8 cellular contexts compared by ENCODE assay signal in genomic region chr4:186132577-186133277, GRCh38. TPM values are rescaled to one million over a fixed set of nuclear protein-coding genes. Genes with fewer than 3 reads are reported as not detected.
DNase-seq lines count a peak whose midpoint lies in the region; ATAC-seq, FAIRE-seq and TF ChIP-seq lines count a peak whose summit lies in the region.

No MANE protein-coding gene starts in this region.

- TF ChIP-seq CTCF in KMS-11 (conservative IDR thresholded peaks at IDR 0.05; ENCODE audit: low read depth, low read length) (peak; percentile 40; the same call in 1 of the 2 replicates), choroid plexus epithelial cell (conservative IDR thresholded peaks at IDR 0.05; ENCODE audit: low read depth, low read length) (peak; percentile 45), omental fat pad (IDR thresholded peaks at IDR 0.05) (no peak), colonic mucosa (IDR thresholded peaks at IDR 0.05) (no peak)

- H3K4me2 ChIP-seq in KMS-11: 0 out of 2 replicates have a peak overlapping the region, but pooled peaks have one; percentile 7

- H3K27me3 ChIP-seq in KMS-11 (ENCODE audit: insufficient read depth, low read depth) (no peaks in the 10 kb centered on the region), colonic mucosa (no peaks in the 10 kb centered on the region)

- no peaks in the 10 kb centered on the region for H4K20me1 ChIP-seq in KMS-11 (ENCODE audit: insufficient read depth)

- ATAC-seq in omental fat pad (ENCODE audit: low FRiP score) (peak; percentile 81), GM18867 (IDR thresholded peaks at IDR 0.05; ENCODE audit: unreplicated experiment) (no peak)

- no peak overlapping the region for H3K4me3 ChIP-seq in KMS-11 (IDR thresholded peaks at IDR 0.05; ENCODE audit: insufficient read depth, low read depth, low read length)
- H3K4me3 ChIP-seq in choroid plexus epithelial cell (ENCODE audit: low read depth, low read length): no peak overlapping the region
- H3K4me3 ChIP-seq in colonic mucosa: no peak overlapping the region

- H3K9ac ChIP-seq in KMS-11 (no peak overlapping the region), colonic mucosa (ENCODE audit: low read depth in 2 of 2, low read length in 2 of 2) (no peak overlapping the region)

- peak; percentile 58 for FAIRE-seq in GM12892 (lab: Jason Lieb, UNC)

- no peak overlapping the region for H2AFZ ChIP-seq in KMS-11 (ENCODE audit: low read depth)

- H3K27ac ChIP-seq in KMS-11: no peak overlapping the region
- no peak overlapping the region for H3K27ac ChIP-seq in colonic mucosa

- intact Hi-C loops in colonic mucosa (cut with DNase I): no loop called here

- no peaks in the 10 kb centered on the region for H3K79me2 ChIP-seq in KMS-11 (ENCODE audit: insufficient read depth, low read depth)

- no peaks in the 10 kb centered on the region for H3K9me3 ChIP-seq in colonic mucosa

- TF ChIP-seq POLR2A in GM12892 (IDR thresholded peaks at IDR 0.05; ENCODE audit: low read depth, low read length): no peak

- H3K36me3 ChIP-seq in KMS-11 (ENCODE audit: insufficient read depth): no peaks in the 10 kb centered on the region
- H3K36me3 ChIP-seq in colonic mucosa: no peaks in the 10 kb centered on the region

- no peak for DNase-seq in GM12892 (ENCODE audit: insufficient read length)
- peak; percentile 73 for DNase-seq in choroid plexus epithelial cell (ENCODE audit: low read depth)
- no peak for DNase-seq in omental fat pad (ENCODE audit: low spot score)
- DNase-seq in NOMO-1 treated with dmso at 0.1 percent for 144 hours (lab: John Stamatoyannopoulos, UW; ENCODE audit: unreplicated experiment): no peak
- no peak for DNase-seq in DMS79 treated with DMSO at 0.1 percent for 48 hours (lab: John Stamatoyannopoulos, UW)
- DNase-seq in colonic mucosa: no peak

- H3K4me1 ChIP-seq in KMS-11 (ENCODE audit: low read depth, poor library complexity, severe bottlenecking) (peaks cover 14% of the 10 kb centered on the region), colonic mucosa (no peaks in the 10 kb centered on the region)

RNA-seq across cellular contexts. Expression of gene FAM149A, which starts 28.2 kb away (rescaled TPM):
- 2.2 TPM for polyA plus RNA-seq in GM12892 (2012; ENCODE audit: missing spikeins)
- 10 to 100 TPM in 3 of 4 donors, 1 to 10 TPM in 1; 7.7 to 15.3 (median 11.8) TPM for total RNA-seq in omental fat pad
- total RNA-seq in colonic mucosa: 10 to 100 TPM; 13.8 to 16.6 TPM

RNA-seq across cellular contexts. Expression of gene CYP4V2, which starts 58.6 kb away (rescaled TPM):
- polyA plus RNA-seq in GM12892 (2012; ENCODE audit: missing spikeins): 2.9 TPM
- total RNA-seq in omental fat pad (10 to 100 TPM; 27.7 to 36.0 (median 31.7) TPM), colonic mucosa (10 to 100 TPM; 20.3 to 36.0 TPM)

Comparison
In these comparisons a context has a peak if more than half of its experiments do, and no peak if none do; other contexts are left out.
1. CTCF ChIP-seq: peak in KMS-11 (single experiment) and choroid plexus epithelial cell (single experiment); none in omental fat pad (0 of 3) and colonic mucosa (single experiment).